Comparison of ENCODE assay signal across 34 cellular contexts in genomic region chr21:16519656-16520055, GRCh38.
"Had no signal": no experiment of that assay in that cellular context is flagged by ENCODE, and none has a peak within 500 bp of the region (broad histone marks: within the 10 kb centered on the region; RNA-seq: fewer than 3 reads in every experiment).

No MANE protein-coding gene starts in this region.

- H3K9me3 ChIP-seq: body of pancreas had no signal

- ATAC-seq: activated CD8-positive, alpha-beta T cell treated with anti-CD3 and anti-CD28 coated beads for 36 hours; activated naive CD4-positive, alpha-beta T cell treated with anti-CD3 and anti-CD28 coated beads, Interleukin-2, amount 50 U/mL, for 72 hours; activated T-cell treated with anti-CD3 and anti-CD28 coated beads, Interleukin-2, amount 50 U/mL, for 4 hours; activated T-cell treated with anti-CD3 and anti-CD28 coated beads, Interleukin-2, amount 50 U/mL, for 72 hours; activated T-helper 17 cell treated with anti-CD3 and anti-CD28 coated beads, Interleukin-2, amount 50 U/mL, for 72 hours; body of pancreas had no signal

- H3K27ac ChIP-seq: adrenal gland, body of pancreas, brain microvascular endothelial cell, breast epithelium, VCaP had no signal

- FAIRE-seq: astrocyte, TTC549 had no signal

- H3K4me3 ChIP-seq: adrenal gland, body of pancreas, breast epithelium had no signal

- H3K27me3 ChIP-seq: adrenal gland, body of pancreas, brain microvascular endothelial cell, breast epithelium had no signal

- H3K4me1 ChIP-seq: body of pancreas, breast epithelium had no signal

- DNase-seq: activated B cell treated with CpG ODN at 0.5 μM for 24 hours; activated CD4-positive, alpha-beta memory T cell treated with anti-CD3 and anti-CD28 coated beads for 36 hours; activated CD4-positive, alpha-beta T cell treated with anti-CD3 and anti-CD28 coated beads for 4 hours; activated CD4-positive, alpha-beta T cell treated with anti-CD3 and anti-CD28 coated beads, Interleukin-2, amount 10 ng/mL, durations not matched to agents 24 days and 14 days; activated CD4-positive, alpha-beta T cell treated with anti-CD3 and anti-CD28 coated beads, Interleukin-2, amount 50 U/mL, for 1 hour; activated CD4-positive, alpha-beta T cell treated with anti-CD3 and anti-CD28 coated beads, Interleukin-2, amount 50 U/mL, for 4 hours; activated CD4-positive, CD25-positive, alpha-beta regulatory T cell treated with anti-CD3 and anti-CD28 coated beads, Interleukin-2, amount 50 U/mL, for 72 hours; activated CD8-positive, alpha-beta memory T cell treated with anti-CD3 and anti-CD28 coated beads, Interleukin-2, amount 50 U/mL, for 4 hours; activated CD8-positive, alpha-beta T cell treated with anti-CD3 and anti-CD28 coated beads for 36 hours; activated effector memory CD4-positive, alpha-beta T cell treated with anti-CD3 and anti-CD28 coated beads, Interleukin-2, amount 50 U/mL, for 16 hours; activated gamma-delta T cell treated with Interleukin-2 at 50 U/mL for 16 hours; activated naive CD4-positive, alpha-beta T cell; activated naive CD4-positive, alpha-beta T cell treated with anti-CD3 and anti-CD28 coated beads for 36 hours; activated naive CD4-positive, alpha-beta T cell treated with anti-CD3 and anti-CD28 coated beads, Interleukin-2, amount 50 U/mL, for 16 hours; activated naive CD8-positive, alpha-beta T cell treated with anti-CD3 and anti-CD28 coated beads for 36 hours; activated T-cell treated with anti-CD3 and anti-CD28 coated beads for 4 hours; activated T-cell treated with anti-CD3 and anti-CD28 coated beads, Interleukin-2, amount 50 U/mL, for 1 hour; activated T-cell treated with anti-CD3 and anti-CD28 coated beads, Interleukin-2, amount 50 U/mL, for 4 hours; activated T-cell treated with anti-CD3 and anti-CD28 coated beads, Interleukin-2, amount 50 U/mL, for 72 hours; adrenal gland; amniotic stem cell; aorta; body of pancreas; brain microvascular endothelial cell; central memory CD4-positive, alpha-beta T cell; T-helper 1 cell; T-helper 2 cell; T-helper 9 cell had no signal

- H3K36me3 ChIP-seq: adrenal gland, brain microvascular endothelial cell, breast epithelium had no signal
